In genomic region chr2:9565436-9566153, GRCh38 we compare ENCODE assay signal across 8 cellular contexts. TPM values are rescaled to one million over a fixed set of nuclear protein-coding genes. Genes with fewer than 3 reads are reported as not detected.
DNase-seq lines count a peak whose midpoint lies in the region; TF ChIP-seq lines count a peak whose summit lies in the region.
"Had no signal": no experiment of that assay in that cellular context is flagged by ENCODE, and none has a peak within 500 bp of the region (broad histone marks: within the 10 kb centered on the region; RNA-seq: fewer than 3 reads in every experiment).

No MANE protein-coding gene starts in this region.

- H3K4ac ChIP-seq in mesenchymal stem cell (ENCODE audit: low read depth in 1 of 2, low read length in 2 of 2): peak overlapping the region in 1 of 2 experiments; percentile 19

- H4K91ac ChIP-seq in mesenchymal stem cell (ENCODE audit: low read length): no peak overlapping the region

- H3K14ac ChIP-seq in mesenchymal stem cell (ENCODE audit: low read length in 2 of 2): no peak overlapping the region

- H3K27ac Mint-ChIP-seq in neural progenitor cell: no peak overlapping the region

- DNase-seq in NCI-H2227 (lab: John Stamatoyannopoulos, UW; ENCODE audit: unreplicated experiment) (peak; percentile 68), dermis blood vessel endothelial cell (peak; percentile 94), mesenchymal stem cell (peak; percentile 96), vagina (ENCODE audit: extremely low spot score in 2 of 2) (peak in 1 of 2 donors; percentile 92), NCI-H526 treated with DMSO at 0.1 percent for 48 hours (lab: John Stamatoyannopoulos, UW) (no peak), neural progenitor cell (ENCODE audit: low spot score) (no peak)
- DNase-seq in activated CD4-positive, alpha-beta T cell treated with anti-CD3 and anti-CD28 coated beads for 48 hours: no peak
- DNase-seq: T-helper 1 cell had no signal

- no peaks in the 10 kb centered on the region for H3K79me2 ChIP-seq in neural progenitor cell (ENCODE audit: low read depth)

- peak overlapping the region; percentile 63 for H2BK15ac ChIP-seq in mesenchymal stem cell (ENCODE audit: low read depth, poor library complexity, severe bottlenecking)

- no peak overlapping the region for H2BK5ac ChIP-seq in mesenchymal stem cell (ENCODE audit: low read depth, low read length, poor library complexity, severe bottlenecking)

- H2AK5ac ChIP-seq in mesenchymal stem cell (ENCODE audit: low read length, severe bottlenecking): no peak overlapping the region

- H3K27me3 Mint-ChIP-seq in neural progenitor cell (ENCODE audit: insufficient read depth, low read depth): no peaks in the 10 kb centered on the region

- peak overlapping the region in 1 of 2 experiments; percentile 31 for H3K18ac ChIP-seq in mesenchymal stem cell (ENCODE audit: low read depth in 1 of 2, low read length in 2 of 2)

- TF ChIP-seq POLR2A in vagina (IDR thresholded peaks at IDR 0.05): no peak

- no peak overlapping the region for H2BK120ac ChIP-seq in mesenchymal stem cell (ENCODE audit: low read depth, low read length)

- H3K4me1 Mint-ChIP-seq in neural progenitor cell: no peaks in the 10 kb centered on the region

- H3K27me3 ChIP-seq in mesenchymal stem cell (ENCODE audit: control insufficient read depth in 1 of 2, insufficient read depth in 1 of 2, low read length in 2 of 2): no peaks in the 10 kb centered on the region
- H3K27me3 ChIP-seq in vagina: no peaks in the 10 kb centered on the region
- no peaks in the 10 kb centered on the region for H3K27me3 ChIP-seq in neural progenitor cell

- H3K4me3 ChIP-seq in mesenchymal stem cell (ENCODE audit: insufficient read depth in 1 of 2, low read depth in 1 of 2, low read length in 2 of 2) (peak overlapping the region in 1 of 2 experiments; percentile 64), vagina (no peak overlapping the region), neural progenitor cell (no peak overlapping the region)

- peaks cover 6% of the 10 kb centered on the region for H3K4me1 ChIP-seq in mesenchymal stem cell (ENCODE audit: control insufficient read depth, insufficient read depth, low read depth, low read length)
- peaks cover 20% of the 10 kb centered on the region for H3K4me1 ChIP-seq in vagina
- no peaks in the 10 kb centered on the region for H3K4me1 ChIP-seq in neural progenitor cell

- H3K4me2 ChIP-seq in mesenchymal stem cell (ENCODE audit: low read length, poor library complexity, severe bottlenecking) (no peak overlapping the region), neural progenitor cell (no peak overlapping the region)

- TF ChIP-seq CTCF in vagina (IDR thresholded peaks at IDR 0.05) (no peak), neural progenitor cell (IDR thresholded peaks at IDR 0.05) (no peak)

- no peak overlapping the region for H3K4me3 Mint-ChIP-seq in neural progenitor cell

- no peaks in the 10 kb centered on the region for H3F3A ChIP-seq in neural progenitor cell (ENCODE audit: low read depth)

- H4K8ac ChIP-seq in mesenchymal stem cell (ENCODE audit: low read length): peak overlapping the region; percentile 84

- H4K20me1 ChIP-seq in neural progenitor cell (ENCODE audit: low read depth): no peaks in the 10 kb centered on the region

- H3K9me3 Mint-ChIP-seq in neural progenitor cell: no peaks in the 10 kb centered on the region

- H3K9me3 ChIP-seq in mesenchymal stem cell (ENCODE audit: control insufficient read depth, low read length): no peaks in the 10 kb centered on the region
- H3K9me3 ChIP-seq in vagina: no peaks in the 10 kb centered on the region
- H3K9me3 ChIP-seq in neural progenitor cell (ENCODE audit: low read depth): no peaks in the 10 kb centered on the region

- 67% methylated on average over 11 of the region's 11 CpGs for WGBS in mesenchymal stem cell

- H3K9ac ChIP-seq in mesenchymal stem cell (ENCODE audit: low read length): peak overlapping the region; percentile 89
- H3K9ac ChIP-seq in neural progenitor cell: no peak overlapping the region

- H3K23ac ChIP-seq in mesenchymal stem cell (ENCODE audit: low read length in 2 of 2): no peak overlapping the region

- peak overlapping the region in 1 of 2 experiments; percentile 12 for H2BK12ac ChIP-seq in mesenchymal stem cell (ENCODE audit: low read length in 2 of 2)

- peaks cover 2% of the 10 kb centered on the region for H3K79me1 ChIP-seq in mesenchymal stem cell (replicated peaks; ENCODE audit: low read length, poor library complexity, severe bottlenecking)

- H3K36me3 ChIP-seq in mesenchymal stem cell (ENCODE audit: control insufficient read depth in 1 of 2, insufficient read depth in 2 of 2, low read depth in 1 of 2, low read length in 2 of 2) (peaks cover 0 to 7% of the 10 kb centered on the region in 2 experiments), vagina (no peaks in the 10 kb centered on the region), neural progenitor cell (no peaks in the 10 kb centered on the region)

- H2AFZ ChIP-seq in mesenchymal stem cell (ENCODE audit: low read depth, low read length): no peak overlapping the region
- no peak overlapping the region for H2AFZ ChIP-seq in neural progenitor cell (replicated peaks)

- H3K27ac ChIP-seq in mesenchymal stem cell (ENCODE audit: low read length, poor library complexity, severe bottlenecking): peak overlapping the region; percentile 79
- H3K27ac ChIP-seq in vagina: peak overlapping the region; percentile 88
- no peak overlapping the region for H3K27ac ChIP-seq in neural progenitor cell

- no peaks in the 10 kb centered on the region for H3K36me3 Mint-ChIP-seq in neural progenitor cell

- intact Hi-C loops in vagina (cut with DNase I): no loop called here

RNA-seq across cellular contexts. Expression of gene ADAM17, which starts 10.0 kb away (rescaled TPM):
- total RNA-seq in dermis blood vessel endothelial cell: 54.0 and 65.0 TPM in 2 replicates
- 29.8 TPM for polyA plus RNA-seq in mesenchymal stem cell (2013, experiment 1 of 2)
- 29.7 TPM for polyA plus RNA-seq in mesenchymal stem cell (2013, experiment 2 of 2)
- total RNA-seq in vagina: 33.4 TPM
- 49.7 and 72.1 TPM in 2 replicates for total RNA-seq in neural progenitor cell (ENCODE audit: low replicate concordance)

Comparison
In these comparisons a context has a peak if more than half of its experiments do, and no peak if none do; other contexts are left out.
1. DNase-seq: peak in NCI-H2227 (single experiment), dermis blood vessel endothelial cell (single experiment) and mesenchymal stem cell (single experiment); none in activated CD4-positive, alpha-beta T cell treated with anti-CD3 and anti-CD28 coated beads for 48 hours (single experiment), NCI-H526 treated with DMSO at 0.1 percent for 48 hours (single experiment) and neural progenitor cell (single experiment).